Comparison of ENCODE assay signal across 7 cellular contexts in genomic region chr4:38759077-38759789, GRCh38. TPM values are rescaled to one million over a fixed set of nuclear protein-coding genes. Genes with fewer than 3 reads are reported as not detected.
DNase-seq lines count a peak whose midpoint lies in the region; ATAC-seq and TF ChIP-seq lines count a peak whose summit lies in the region.

No MANE protein-coding gene starts in this region.

- peak; percentile 23 for ATAC-seq in lung (ENCODE audit: insufficient read depth, low FRiP score)
- no peak for ATAC-seq in GM18909 (IDR thresholded peaks at IDR 0.05; ENCODE audit: poor library complexity, unreplicated experiment)

- no peak overlapping the region for H3K27ac Mint-ChIP-seq in activated CD4-positive, alpha-beta memory T cell treated with anti-CD3 and anti-CD28 coated beads, Interleukin-2, amount 10 ng/mL, durations not matched to agents 7 days and 5 days

- peak; percentile 15 for DNase-seq in NCI-H526 treated with DMSO at 0.1 percent for 48 hours (lab: John Stamatoyannopoulos, UW)
- DNase-seq in activated CD4-positive, alpha-beta memory T cell treated with anti-CD3 and anti-CD28 coated beads, Interleukin-2, amount 10 ng/mL, durations not matched to agents 7 days and 5 days: peak; percentile 61
- peak; percentile 2 to 24 (median 23) for DNase-seq in effector memory CD4-positive, alpha-beta T cell
- DNase-seq in lung (ENCODE audit: low spot score): peak; percentile 59
- peak; percentile 51 for DNase-seq in stimulated activated CD8-positive, alpha-beta memory T cell treated with anti-CD3 and anti-CD28 coated beads, Interleukin-12 subunit alpha, Interleukin-12 subunit beta, amount 100 ng/mL, for 1 hour (ENCODE audit: low read depth)

- 13% methylated on average over 8 of the region's 8 CpGs for WGBS in lung, 2 donors

- H3K27me3 Mint-ChIP-seq in activated CD4-positive, alpha-beta memory T cell treated with anti-CD3 and anti-CD28 coated beads, Interleukin-2, amount 10 ng/mL, durations not matched to agents 7 days and 5 days: no peaks in the 10 kb centered on the region

- H3K4me1 Mint-ChIP-seq in activated CD4-positive, alpha-beta memory T cell treated with anti-CD3 and anti-CD28 coated beads, Interleukin-2, amount 10 ng/mL, durations not matched to agents 7 days and 5 days: peaks cover 21% of the 10 kb centered on the region

- TF ChIP-seq CTCF in GM12875 (IDR thresholded peaks at IDR 0.05; ENCODE audit: borderline replicate concordance, insufficient read depth, low read depth, low read length): peak; percentile 45; the same call in 1 of the 2 replicates
- peak; percentile 72 for TF ChIP-seq CTCF in lung (IDR thresholded peaks at IDR 0.05; ENCODE audit: control extremely low read depth, extremely low read depth)

- CTCF ChIA-PET in activated CD4-positive, alpha-beta memory T cell treated with anti-CD3 and anti-CD28 coated beads, Interleukin-2, amount 10 ng/mL, durations not matched to agents 7 days and 5 days (lab: Charles Lee): interaction anchor here (0.6 to 6.8 kb wide), 40 partner anchors 11 to 710 kb away, joined by 3 to 80 read pairs (median 4); partner anchors contain the start of genes FAM114A1, TLR1, TLR10 and TLR6

- no peaks in the 10 kb centered on the region for H3K9me3 ChIP-seq in effector memory CD4-positive, alpha-beta T cell (ENCODE audit: control insufficient read depth, low read length)
- H3K9me3 ChIP-seq in lung (ENCODE audit: control insufficient read depth in 2 of 2, insufficient read depth in 1 of 2, low read length in 1 of 2): no peaks in the 10 kb centered on the region

- H3K27me3 ChIP-seq in effector memory CD4-positive, alpha-beta T cell (replicated peaks; ENCODE audit: control insufficient read depth, insufficient read depth, low read length, poor library complexity, severe bottlenecking): no peaks in the 10 kb centered on the region
- H3K27me3 ChIP-seq in lung (ENCODE audit: control insufficient read depth, insufficient read depth): no peaks in the 10 kb centered on the region

- H3K36me3 ChIP-seq in effector memory CD4-positive, alpha-beta T cell (ENCODE audit: control insufficient read depth, insufficient read depth, low read length): no peaks in the 10 kb centered on the region
- H3K36me3 ChIP-seq in lung (ENCODE audit: control insufficient read depth in 2 of 2, insufficient read depth in 2 of 2, low read length in 2 of 2): no peaks in the 10 kb centered on the region

- no peaks in the 10 kb centered on the region for H3K4me1 ChIP-seq in effector memory CD4-positive, alpha-beta T cell (ENCODE audit: control insufficient read depth, insufficient read depth, low read length, poor library complexity, severe bottlenecking)
- H3K4me1 ChIP-seq in lung (ENCODE audit: control insufficient read depth in 2 of 2, insufficient read depth in 2 of 2, low read length in 2 of 2): no peaks in the 10 kb centered on the region

- H3K4me3 ChIP-seq in GM12875 (ENCODE audit: low read depth, low read length) (no peak overlapping the region), lung (no peak overlapping the region)
- H3K4me3 ChIP-seq in effector memory CD4-positive, alpha-beta T cell (ENCODE audit: insufficient read depth, low read depth, low read length, poor library complexity, severe bottlenecking): no peak overlapping the region

- no peak overlapping the region for H3K27ac ChIP-seq in effector memory CD4-positive, alpha-beta T cell (ENCODE audit: insufficient read depth, low read length, poor library complexity, severe bottlenecking)
- H3K27ac ChIP-seq in lung (ENCODE audit: low read depth in 1 of 2, low read length in 1 of 2): no peak overlapping the region

- no peaks in the 10 kb centered on the region for H3K9me3 Mint-ChIP-seq in activated CD4-positive, alpha-beta memory T cell treated with anti-CD3 and anti-CD28 coated beads, Interleukin-2, amount 10 ng/mL, durations not matched to agents 7 days and 5 days

- no peaks in the 10 kb centered on the region for H3K36me3 Mint-ChIP-seq in activated CD4-positive, alpha-beta memory T cell treated with anti-CD3 and anti-CD28 coated beads, Interleukin-2, amount 10 ng/mL, durations not matched to agents 7 days and 5 days (ENCODE audit: low read depth)

- POLR2A ChIA-PET in activated CD4-positive, alpha-beta memory T cell treated with anti-CD3 and anti-CD28 coated beads, Interleukin-2, amount 10 ng/mL, durations not matched to agents 7 days and 5 days (lab: Charles Lee): interaction anchor here (1.3 to 2.4 kb wide), 3 partner anchors 23 to 97 kb away, joined by 3 to 14 read pairs (median 8); partner anchors contain the start of genes TLR1 and TLR6

- H3K4me3 Mint-ChIP-seq in activated CD4-positive, alpha-beta memory T cell treated with anti-CD3 and anti-CD28 coated beads, Interleukin-2, amount 10 ng/mL, durations not matched to agents 7 days and 5 days: no peak overlapping the region

RNA-seq across cellular contexts. Expression of gene TLR10, which starts 23.6 kb away (rescaled TPM):
- under 1 TPM; 0.40 to 0.53 TPM for total RNA-seq in activated CD4-positive, alpha-beta memory T cell treated with anti-CD3 and anti-CD28 coated beads, Interleukin-2, amount 10 ng/mL, durations not matched to agents 7 days and 5 days
- total RNA-seq in lung: 1 to 10 TPM in 1 of 2 donors, under 1 TPM in 1; 0.46 to 4.4 TPM
- under 1 TPM; 0.14 to 0.73 TPM for polyA plus RNA-seq in lung

RNA-seq across cellular contexts. Expression of gene TLR1, which starts 45.4 kb away (rescaled TPM):
- total RNA-seq in activated CD4-positive, alpha-beta memory T cell treated with anti-CD3 and anti-CD28 coated beads, Interleukin-2, amount 10 ng/mL, durations not matched to agents 7 days and 5 days: 10 to 100 TPM; 11.7 to 12.0 TPM
- 10 to 100 TPM; 24.1 to 26.6 TPM for total RNA-seq in lung
- 10 to 100 TPM in 1 of 2 donors, 1 to 10 TPM in 1; 2.4 to 31.4 TPM for polyA plus RNA-seq in lung
